11 cellular contexts compared by ENCODE assay signal in genomic region chr16:4015275-4015990, GRCh38.
DNase-seq lines count a peak whose midpoint lies in the region; ATAC-seq and TF ChIP-seq lines count a peak whose summit lies in the region.
"Had no signal": no experiment of that assay in that cellular context is flagged by ENCODE, and none has a peak within 500 bp of the region (broad histone marks: within the 10 kb centered on the region; RNA-seq: fewer than 3 reads in every experiment).

No MANE protein-coding gene starts in this region.

- H3K9me3 ChIP-seq in spleen (no peaks in the 10 kb centered on the region), Karpas-422 (ENCODE audit: low read length) (no peaks in the 10 kb centered on the region)

- H3K27me3 ChIP-seq in spleen (replicated peaks in 1 of 7): no peaks in the 10 kb centered on the region
- H3K27me3 ChIP-seq in Karpas-422 (ENCODE audit: low read length): no peaks in the 10 kb centered on the region

- intact Hi-C loops in spleen (cut with DNase I; ENCODE audit: low total_unique reads): no loop called here

- peak; percentile 39 for DNase-seq in HuH-7.5 (ENCODE audit: low spot score)
- DNase-seq in dermis blood vessel endothelial cell: peak; percentile 39
- no peak for DNase-seq in mesothelial cell of epicardium (ENCODE audit: low spot score in 2 of 2, unreplicated experiment in 2 of 2)
- DNase-seq in GM10266 (ENCODE audit: extremely low spot score): no peak
- DNase-seq in spleen: no peak
- no peak for DNase-seq in Karpas-422
- DNase-seq: activated CD8-positive, alpha-beta memory T cell treated with anti-CD3 and anti-CD28 coated beads for 24 hours; activated naive CD4-positive, alpha-beta T cell treated with Interleukin-2 at 50 U/mL for 16 hours; central memory CD4-positive, alpha-beta T cell; NCI-H1436 treated with DMSO at 0.1 percent for 48 hours had no signal

- H3K4me3 ChIP-seq in spleen (no peak overlapping the region), Karpas-422 (ENCODE audit: low read length) (no peak overlapping the region)

- H3K4me2 ChIP-seq in Karpas-422 (ENCODE audit: low read depth, low read length, poor library complexity, severe bottlenecking): no peak overlapping the region

- no peak for TF ChIP-seq POLR2A in spleen (IDR thresholded peaks at IDR 0.05)

- H3K27ac ChIP-seq in spleen: no peak overlapping the region
- no peak overlapping the region for H3K27ac ChIP-seq in Karpas-422 (ENCODE audit: low read length)

- H3K36me3 ChIP-seq in spleen: no peaks in the 10 kb centered on the region
- H3K36me3 ChIP-seq in Karpas-422 (ENCODE audit: insufficient read depth, low read length): no peaks in the 10 kb centered on the region

- no peak overlapping the region for H3K4me3 Mint-ChIP-seq in mesothelial cell of epicardium

- H3K9me2 ChIP-seq in Karpas-422 (replicated peaks; ENCODE audit: insufficient read depth, low read length): no peaks in the 10 kb centered on the region

- TF ChIP-seq CTCF in mesothelial cell of epicardium (IDR thresholded peaks at IDR 0.05; ENCODE audit: unreplicated experiment): no peak
- no peak for TF ChIP-seq CTCF in GM10266 (IDR thresholded peaks at IDR 0.05; ENCODE audit: control insufficient read depth, insufficient read depth, low read depth, missing control alignments)
- TF ChIP-seq CTCF in spleen (IDR thresholded peaks at IDR 0.05 in 8 of 11, conservative IDR thresholded peaks at IDR 0.05 in 3 of 11): no peak

- H4K20me1 ChIP-seq in Karpas-422 (ENCODE audit: insufficient read depth, low read depth, low read length): no peaks in the 10 kb centered on the region

- H3K4me1 ChIP-seq in spleen: peaks cover 0 to 60% (median 10%) of the 10 kb centered on the region in 6 donors
- no peaks in the 10 kb centered on the region for H3K4me1 ChIP-seq in Karpas-422 (ENCODE audit: low read length)

- no peak for ATAC-seq in HG03520 (IDR thresholded peaks at IDR 0.05; ENCODE audit: unreplicated experiment)

- peak overlapping the region; percentile 75 for H3K27ac Mint-ChIP-seq in mesothelial cell of epicardium

- 85 to 95% (median 87%) methylated on average over 19 of the region's 19 CpGs for WGBS in spleen, 5 donors

- H3K4me1 Mint-ChIP-seq in mesothelial cell of epicardium: peaks cover 28% of the 10 kb centered on the region

- H3K79me2 ChIP-seq in Karpas-422 (ENCODE audit: low read length): no peaks in the 10 kb centered on the region

- no peaks in the 10 kb centered on the region for H3K36me3 Mint-ChIP-seq in mesothelial cell of epicardium

- no peak overlapping the region for H2AFZ ChIP-seq in Karpas-422 (ENCODE audit: low read length)

- no peaks in the 10 kb centered on the region for H3K27me3 Mint-ChIP-seq in mesothelial cell of epicardium (ENCODE audit: low read depth)

- H3K9ac ChIP-seq in Karpas-422 (ENCODE audit: low read length): no peak overlapping the region

- H3K9me3 Mint-ChIP-seq in mesothelial cell of epicardium: no peaks in the 10 kb centered on the region

Comparison
In these comparisons a context has a peak if more than half of its experiments do, and no peak if none do; other contexts are left out.
1. DNase-seq: peak in HuH-7.5 (single experiment) and dermis blood vessel endothelial cell (single experiment); none in mesothelial cell of epicardium (0 of 2), GM10266 (single experiment), spleen (single experiment) and Karpas-422 (single experiment).